In genomic region chr10:10684972-10685371, GRCh38 we compare ENCODE assay signal across 1 cellular context.
TF ChIP-seq lines count a peak whose summit lies in the region.

No MANE protein-coding gene starts in this region.

TF ChIP-seq in GM12878, 131 proteins besides CTCF, POLR2A, EP300 and RAD21 (continued from another document):
- TF ChIP-seq ZNF687 (IDR thresholded peaks at IDR 0.05) (no peak), FOXM1 (IDR thresholded peaks at IDR 0.05; ENCODE audit: low read depth, low read length) (no peak), PML (IDR thresholded peaks at IDR 0.05; ENCODE audit: low read length) (no peak), EZH2 (IDR thresholded peaks at IDR 0.05; ENCODE audit: borderline replicate concordance, control insufficient read depth, low read depth, low read length) (no peak), SUZ12 (IDR thresholded peaks at IDR 0.05; ENCODE audit: unreplicated experiment) (no peak), NRF1 (conservative IDR thresholded peaks at IDR 0.05; ENCODE audit: low read depth, low read length) (no peak), ZNF274 (IDR thresholded peaks at IDR 0.05; ENCODE audit: insufficient read depth, insufficient read length) (no peak), SKIL (IDR thresholded peaks at IDR 0.05; ENCODE audit: low read depth, poor library complexity, severe bottlenecking) (no peak), PAX8 (IDR thresholded peaks at IDR 0.05) (no peak), E4F1 (IDR thresholded peaks at IDR 0.05; ENCODE audit: borderline replicate concordance, partially characterized antibody) (no peak), NFXL1 (IDR thresholded peaks at IDR 0.05; ENCODE audit: borderline replicate concordance) (no peak), ZZZ3 (IDR thresholded peaks at IDR 0.05; ENCODE audit: control insufficient read depth, insufficient read length, low read depth) (no peak)
